Comparison of ENCODE assay signal across 9 cellular contexts in the genomic region with DNA sequence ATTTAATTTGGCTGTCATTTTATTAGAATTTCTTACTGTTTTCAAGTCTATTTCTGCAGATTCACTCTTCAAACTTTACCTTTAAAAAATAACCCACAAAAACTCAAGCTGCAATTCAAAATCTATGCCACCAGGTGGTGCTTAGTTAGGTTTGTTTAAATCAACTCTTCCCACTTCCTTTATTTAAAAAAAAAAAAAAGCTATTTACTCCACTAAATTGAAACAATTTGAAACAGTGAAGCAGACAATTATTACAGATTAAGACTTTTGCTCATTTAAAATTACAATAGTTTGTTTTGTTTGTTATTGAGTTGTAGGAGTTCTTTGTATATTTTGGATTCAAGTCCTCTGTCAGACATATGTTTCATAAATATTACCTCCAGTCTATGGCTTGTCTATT.
DNase-seq lines count a peak whose midpoint lies in the region; ATAC-seq, FAIRE-seq and TF ChIP-seq lines count a peak whose summit lies in the region.
"Had no signal": no experiment of that assay in that cellular context is flagged by ENCODE, and none has a peak within 500 bp of the region (broad histone marks: within the 10 kb centered on the region; RNA-seq: fewer than 3 reads in every experiment).

No MANE protein-coding gene starts in this region.

- no peak overlapping the region for H3K4me3 ChIP-seq in HCT116 (replicated peaks in 1 of 2; ENCODE audit: low read depth in 1 of 2, low read length in 2 of 2)
- H3K4me3 ChIP-seq in vagina, result no peak overlapping the region
- H3K4me3 ChIP-seq: SK-N-MC had no signal

- H2AFZ ChIP-seq in HCT116 (ENCODE audit: low read depth, low read length, poor library complexity, severe bottlenecking), result peak overlapping the region; percentile 79

- no peaks in the 10 kb centered on the region for H3K36me3 Mint-ChIP-seq in stimulated activated effector memory CD8-positive, alpha-beta T cell treated with anti-CD3 and anti-CD28 coated beads, Interleukin-12 subunit alpha, Interleukin-12 subunit beta, amount 100 ng/mL, for 72 hours

- DNase-seq in Caki2 (ENCODE audit: low read depth) (peak; percentile 44), HCT116 (ENCODE audit: low read depth, low spot score) (peak; percentile 39), iris pigment epithelial cell (ENCODE audit: low read depth) (peak; percentile 50), vagina (ENCODE audit: extremely low spot score in 2 of 2) (no peak)
- DNase-seq in stimulated activated naive CD4-positive, alpha-beta T cell treated with Interleukin-2 at 50 U/mL for 16 hours (lab: John Stamatoyannopoulos, UW), result no peak
- DNase-seq in stimulated activated effector memory CD8-positive, alpha-beta T cell treated with anti-CD3 and anti-CD28 coated beads, Interleukin-12 subunit alpha, Interleukin-12 subunit beta, amount 100 ng/mL, for 72 hours (ENCODE audit: low spot score in 2 of 2), result no peak

- H4K20me1 ChIP-seq in HCT116 (ENCODE audit: insufficient read depth), result no peaks in the 10 kb centered on the region

- BruUV-seq in HCT116 (replicated peaks; lab: Mats Ljungman, UMichigan), result no TSS peak

- H3K4me1 ChIP-seq in HCT116 (ENCODE audit: control insufficient read depth in 1 of 2, insufficient read depth in 2 of 2, low read length in 2 of 2) (peaks cover 0 to 5% of the 10 kb centered on the region in 2 experiments; a peak in 2 of 4 replicates), vagina (no peaks in the 10 kb centered on the region)

- no peak overlapping the region for H3K4me2 ChIP-seq in HCT116 (ENCODE audit: low read length)

- POLR2A ChIA-PET in HCT116 (lab: Charles Lee), result no interaction called here

- H3K36me3 ChIP-seq in HCT116 (ENCODE audit: control insufficient read depth in 1 of 2, insufficient read depth in 2 of 2, low read length in 2 of 2) (no peaks in the 10 kb centered on the region), vagina (no peaks in the 10 kb centered on the region)

- no peak overlapping the region for H3K27ac ChIP-seq in HCT116 (ENCODE audit: low read depth, low read length)
- no peak overlapping the region for H3K27ac ChIP-seq in vagina
- H3K27ac ChIP-seq: SK-N-MC had no signal

- no peaks in the 10 kb centered on the region for H3K79me2 ChIP-seq in HCT116 (ENCODE audit: insufficient read depth, low read length)

- no peak overlapping the region for H3K27ac Mint-ChIP-seq in stimulated activated effector memory CD8-positive, alpha-beta T cell treated with anti-CD3 and anti-CD28 coated beads, Interleukin-12 subunit alpha, Interleukin-12 subunit beta, amount 100 ng/mL, for 72 hours

- H3K4me3 Mint-ChIP-seq in stimulated activated effector memory CD8-positive, alpha-beta T cell treated with anti-CD3 and anti-CD28 coated beads, Interleukin-12 subunit alpha, Interleukin-12 subunit beta, amount 100 ng/mL, for 72 hours, result no peak overlapping the region

- H3K27me3 ChIP-seq in HCT116 (ENCODE audit: insufficient read depth, low read length) (no peaks in the 10 kb centered on the region), vagina (no peaks in the 10 kb centered on the region)

- TF ChIP-seq POLR2A in HCT116 (IDR thresholded peaks at IDR 0.05; ENCODE audit: borderline replicate concordance, extremely low read depth, insufficient read depth, insufficient read length) (no peak), vagina (IDR thresholded peaks at IDR 0.05) (no peak)

- CTCF ChIA-PET in HCT116 (lab: Charles Lee), result interaction anchor here (0.6 to 2.2 kb wide), 12 partner anchors 8 to 1328 kb away, joined by 3 to 7 read pairs (median 4); no protein-coding TSS in a partner anchor

- no peak overlapping the region for H3K9ac ChIP-seq in HCT116 (ENCODE audit: low read length)

- H3K4me1 Mint-ChIP-seq in stimulated activated effector memory CD8-positive, alpha-beta T cell treated with anti-CD3 and anti-CD28 coated beads, Interleukin-12 subunit alpha, Interleukin-12 subunit beta, amount 100 ng/mL, for 72 hours, result peaks cover 4% of the 10 kb centered on the region

- peak; percentile 40; the same call in 1 of the 2 replicates for TF ChIP-seq RAD21 in HCT116 (IDR thresholded peaks at IDR 0.05; ENCODE audit: low read depth)

- no peaks in the 10 kb centered on the region for H3K9me2 ChIP-seq in HCT116 (ENCODE audit: insufficient read depth)

- no peaks in the 10 kb centered on the region for H3K9me3 Mint-ChIP-seq in stimulated activated effector memory CD8-positive, alpha-beta T cell treated with anti-CD3 and anti-CD28 coated beads, Interleukin-12 subunit alpha, Interleukin-12 subunit beta, amount 100 ng/mL, for 72 hours

- TF ChIP-seq CTCF in HCT116 (IDR thresholded peaks at IDR 0.05 in 2 of 3, conservative IDR thresholded peaks at IDR 0.05 in 1 of 3; ENCODE audit: borderline replicate concordance in 1 of 3, insufficient read depth in 1 of 3, low read depth in 2 of 3, low read length in 2 of 3) (peak; percentile 33 to 65 (median 50); a peak in 5 of 6 replicates), vagina (IDR thresholded peaks at IDR 0.05) (peak in 1 of 3 experiments; percentile 29)

- RAD21 ChIA-PET in HCT116 (lab: Charles Lee; ENCODE audit: low non-redundant PET in 1 of 2, low total read pairs in 2 of 2, uncharacterized antibody in 2 of 2, unreplicated experiment in 2 of 2), result no interaction called here

- intact Hi-C loops in HCT116 (cut with micrococcal nuclease) (no loop called here), vagina (cut with DNase I) (no loop called here)

- in situ Hi-C loops in Caki2 (cut with HindIII; ENCODE audit: low pct_unique_long_range_greater_than_20kb, low sequenced_read_pairs), result no loop called here

- ATAC-seq in HCT116 (no peak), HG02884 (IDR thresholded peaks at IDR 0.05; ENCODE audit: unreplicated experiment) (no peak)
- ATAC-seq in stimulated activated effector memory CD8-positive, alpha-beta T cell treated with anti-CD3 and anti-CD28 coated beads, Interleukin-12 subunit alpha, Interleukin-12 subunit beta, amount 100 ng/mL, for 72 hours, result no peak

- peak; percentile 96 for FAIRE-seq in TTC549 (lab: Jason Lieb, UNC)

- H3K9me3 ChIP-seq in HCT116 (ENCODE audit: control insufficient read depth in 1 of 2, insufficient read depth in 1 of 2, low read depth in 1 of 2, low read length in 2 of 2), result no peaks in the 10 kb centered on the region
- no peaks in the 10 kb centered on the region for H3K9me3 ChIP-seq in vagina

TF ChIP-seq in HCT116, 20 proteins besides CTCF, POLR2A, EP300 and RAD21:
- TF ChIP-seq ZNF274 (IDR thresholded peaks at IDR 0.05; ENCODE audit: low read depth, low read length), result no peak
- TF ChIP-seq, protein P1, sequence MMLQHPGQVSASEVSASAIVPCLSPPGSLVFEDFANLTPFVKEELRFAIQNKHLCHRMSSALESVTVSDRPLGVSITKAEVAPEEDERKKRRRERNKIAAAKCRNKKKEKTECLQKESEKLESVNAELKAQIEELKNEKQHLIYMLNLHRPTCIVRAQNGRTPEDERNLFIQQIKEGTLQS (IDR thresholded peaks at IDR 0.05), result no peak
- no peak for TF ChIP-seq ZFX (IDR thresholded peaks at IDR 0.05)
- no peak for TF ChIP-seq YY1 (IDR thresholded peaks at IDR 0.05; ENCODE audit: extremely low read depth, insufficient replicate concordance, low read depth, low read length)
- TF ChIP-seq ZBTB33 (IDR thresholded peaks at IDR 0.05; ENCODE audit: extremely low read depth, insufficient replicate concordance, low read length), result no peak
- no peak for TF ChIP-seq SIN3A (IDR thresholded peaks at IDR 0.05; ENCODE audit: low read depth)
- TF ChIP-seq ELF1 (IDR thresholded peaks at IDR 0.05; ENCODE audit: borderline replicate concordance, low read depth), result no peak
- TF ChIP-seq EZH2phosphoT487 (IDR thresholded peaks at IDR 0.05; ENCODE audit: borderline replicate concordance), result no peak
- no peak for TF ChIP-seq JUND (IDR thresholded peaks at IDR 0.05)
- TF ChIP-seq, protein P2, sequence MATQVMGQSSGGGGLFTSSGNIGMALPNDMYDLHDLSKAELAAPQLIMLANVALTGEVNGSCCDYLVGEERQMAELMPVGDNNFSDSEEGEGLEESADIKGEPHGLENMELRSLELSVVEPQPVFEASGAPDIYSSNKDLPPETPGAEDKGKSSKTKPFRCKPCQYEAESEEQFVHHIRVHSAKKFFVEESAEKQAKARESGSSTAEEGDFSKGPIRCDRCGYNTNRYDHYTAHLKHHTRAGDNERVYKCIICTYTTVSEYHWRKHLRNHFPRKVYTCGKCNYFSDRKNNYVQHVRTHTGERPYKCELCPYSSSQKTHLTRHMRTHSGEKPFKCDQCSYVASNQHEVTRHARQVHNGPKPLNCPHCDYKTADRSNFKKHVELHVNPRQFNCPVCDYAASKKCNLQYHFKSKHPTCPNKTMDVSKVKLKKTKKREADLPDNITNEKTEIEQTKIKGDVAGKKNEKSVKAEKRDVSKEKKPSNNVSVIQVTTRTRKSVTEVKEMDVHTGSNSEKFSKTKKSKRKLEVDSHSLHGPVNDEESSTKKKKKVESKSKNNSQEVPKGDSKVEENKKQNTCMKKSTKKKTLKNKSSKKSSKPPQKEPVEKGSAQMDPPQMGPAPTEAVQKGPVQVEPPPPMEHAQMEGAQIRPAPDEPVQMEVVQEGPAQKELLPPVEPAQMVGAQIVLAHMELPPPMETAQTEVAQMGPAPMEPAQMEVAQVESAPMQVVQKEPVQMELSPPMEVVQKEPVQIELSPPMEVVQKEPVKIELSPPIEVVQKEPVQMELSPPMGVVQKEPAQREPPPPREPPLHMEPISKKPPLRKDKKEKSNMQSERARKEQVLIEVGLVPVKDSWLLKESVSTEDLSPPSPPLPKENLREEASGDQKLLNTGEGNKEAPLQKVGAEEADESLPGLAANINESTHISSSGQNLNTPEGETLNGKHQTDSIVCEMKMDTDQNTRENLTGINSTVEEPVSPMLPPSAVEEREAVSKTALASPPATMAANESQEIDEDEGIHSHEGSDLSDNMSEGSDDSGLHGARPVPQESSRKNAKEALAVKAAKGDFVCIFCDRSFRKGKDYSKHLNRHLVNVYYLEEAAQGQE (IDR thresholded peaks at IDR 0.05; ENCODE audit: low read depth), result no peak
- TF ChIP-seq SRF (IDR thresholded peaks at IDR 0.05; ENCODE audit: low read depth), result no peak

Comparison
In these comparisons a context has a peak if more than half of its experiments do, and no peak if none do; other contexts are left out.
1. DNase-seq: peak in Caki2 (single experiment), HCT116 (single experiment) and iris pigment epithelial cell (single experiment); none in stimulated activated naive CD4-positive, alpha-beta T cell treated with Interleukin-2 at 50 U/mL for 16 hours (single experiment), vagina (0 of 2) and stimulated activated effector memory CD8-positive, alpha-beta T cell treated with anti-CD3 and anti-CD28 coated beads, Interleukin-12 subunit alpha, Interleukin-12 subunit beta, amount 100 ng/mL, for 72 hours (0 of 2).